In genomic region chr3:107428051-107428858, GRCh38 we compare ENCODE assay signal across 27 cellular contexts. TPM values are rescaled to one million over a fixed set of nuclear protein-coding genes. Genes with fewer than 3 reads are reported as not detected.
DNase-seq lines count a peak whose midpoint lies in the region; ATAC-seq and TF ChIP-seq lines count a peak whose summit lies in the region.
"Had no signal": no experiment of that assay in that cellular context is flagged by ENCODE, and none has a peak within 500 bp of the region (broad histone marks: within the 10 kb centered on the region; RNA-seq: fewer than 3 reads in every experiment).

No MANE protein-coding gene starts in this region.

- H3K9me3 Mint-ChIP-seq in central memory CD8-positive, alpha-beta T cell = no peaks in the 10 kb centered on the region
- H3K9me3 Mint-ChIP-seq in naive B cell (no peaks in the 10 kb centered on the region), WTC11 (no peaks in the 10 kb centered on the region)
- H3K9me3 Mint-ChIP-seq: activated naive CD8-positive, alpha-beta T cell treated with anti-CD3 and anti-CD28 coated beads, Interleukin-2, amount 10 ng/mL, durations not matched to agents 7 days and 5 days; activated T-helper 2 cell treated with anti-CD3 and anti-CD28 coated beads, Interferon-gamma antibody, Interleukin-2, Interleukin-4, amounts not matched to agents 10 μg/mL and 5 μg/mL and 100 μg/mL, durations not matched to agents 14 hours and 24 hours and 36 hours; T-helper 2 cell treated with Interferon-gamma antibody and Interleukin-4, amounts not matched to agents 5 μg/mL and 100 μg/mL, for 36 hours had no signal

- H3K9me3 ChIP-seq in left ventricle myocardium inferior (replicated peaks) (no peaks in the 10 kb centered on the region), right atrium auricular region (no peaks in the 10 kb centered on the region)
- H3K9me3 ChIP-seq: BE2C, body of pancreas, tibial nerve had no signal

- CTCF ChIA-PET in WTC11 (lab: Charles Lee) = interaction anchor here (0.6 to 4.4 kb wide), 11 partner anchors 18 to 309 kb away, joined by 3 to 64 read pairs (median 7); no protein-coding TSS in a partner anchor

- no peak overlapping the region for H3K4me3 Mint-ChIP-seq in central memory CD8-positive, alpha-beta T cell
- H3K4me3 Mint-ChIP-seq in naive B cell (peak overlapping the region in 7 of 8 donors; percentile 6 to 87 (median 42)), WTC11 (no peak overlapping the region)
- H3K4me3 Mint-ChIP-seq: activated naive CD8-positive, alpha-beta T cell treated with anti-CD3 and anti-CD28 coated beads, Interleukin-2, amount 10 ng/mL, durations not matched to agents 7 days and 5 days; T-helper 2 cell treated with Interferon-gamma antibody and Interleukin-4, amounts not matched to agents 5 μg/mL and 100 μg/mL, for 36 hours had no signal

- peaks cover 17% of the 10 kb centered on the region for H3K4me1 Mint-ChIP-seq in central memory CD8-positive, alpha-beta T cell
- H3K4me1 Mint-ChIP-seq in naive B cell (peaks cover 25 to 59% (median 49%) of the 10 kb centered on the region in 3 donors), WTC11 (peaks cover 15% of the 10 kb centered on the region)

- no peak overlapping the region for H3K4me3 ChIP-seq in left ventricle myocardium inferior
- H3K4me3 ChIP-seq in right atrium auricular region = no peak overlapping the region
- H3K4me3 ChIP-seq: body of pancreas had no signal

- H3K36me3 ChIP-seq in left ventricle myocardium inferior (no peaks in the 10 kb centered on the region), right atrium auricular region (no peaks in the 10 kb centered on the region)
- H3K36me3 ChIP-seq: BE2C, tibial nerve, WERI-Rb-1 had no signal

- H3K27ac ChIP-seq in left ventricle myocardium inferior (replicated peaks) = peak overlapping the region; percentile 96
- H3K27ac ChIP-seq in right atrium auricular region = no peak overlapping the region
- H3K27ac ChIP-seq: body of pancreas, WERI-Rb-1 had no signal

- intact Hi-C loops in left ventricle myocardium inferior (cut with micrococcal nuclease) = loop anchor here (10.0 kb wide), 1 partner anchor 153 kb away; no protein-coding TSS in a partner anchor

- no peak for DNase-seq in left ventricle myocardium inferior
- no peak for DNase-seq in right atrium auricular region (ENCODE audit: low spot score)
- no peak for DNase-seq in central memory CD8-positive, alpha-beta T cell (ENCODE audit: low spot score in 2 of 2)
- DNase-seq in naive B cell = peak; percentile 21
- DNase-seq in WTC11 (ENCODE audit: low spot score) = no peak
- no peak for DNase-seq in H4 (ENCODE audit: low spot score)
- DNase-seq: activated CD4-positive, alpha-beta T cell treated with anti-CD3 and anti-CD28 coated beads, Interleukin-2, amount 50 U/mL, for 4 hours; activated CD8-positive, alpha-beta memory T cell treated with anti-CD3 and anti-CD28 coated beads, Interleukin-2, amount 50 U/mL, for 48 hours; activated naive CD8-positive, alpha-beta T cell treated with anti-CD3 and anti-CD28 coated beads, Interleukin-2, amount 10 ng/mL, durations not matched to agents 7 days and 5 days; BE2C; body of pancreas; DMS79 treated with DMSO at 0.1 percent for 48 hours; left cardiac atrium; NCI-H1417 treated with DMSO at 0.1 percent for 48 hours; NCI-H2107; NCI-H524; occipital lobe; stimulated activated CD4-positive, alpha-beta T cell treated with anti-CD3 and anti-CD28 coated beads, Interleukin-4, amount 100 ng/mL, for 4 hours; stimulated activated naive CD8-positive, alpha-beta T cell treated with anti-CD3 and anti-CD28 coated beads, Interleukin-15, Interleukin-2, amounts not matched to agents 100 U/mL and 50 U/mL, for 24 hours; WERI-Rb-1 had no signal

- H3K36me3 Mint-ChIP-seq in central memory CD8-positive, alpha-beta T cell (ENCODE audit: insufficient read depth) = peaks cover 2% of the 10 kb centered on the region
- H3K36me3 Mint-ChIP-seq in naive B cell = no peaks in the 10 kb centered on the region
- H3K36me3 Mint-ChIP-seq in WTC11 = no peaks in the 10 kb centered on the region

- no peak for TF ChIP-seq CTCF in left ventricle myocardium inferior (IDR thresholded peaks at IDR 0.05; ENCODE audit: borderline replicate concordance)
- TF ChIP-seq CTCF in right atrium auricular region (IDR thresholded peaks at IDR 0.05) = no peak
- no peak for TF ChIP-seq CTCF in WTC11 (IDR thresholded peaks at IDR 0.05)

- POLR2A ChIA-PET in WTC11 (lab: Charles Lee) = no interaction called here

- H3K27me3 ChIP-seq in left ventricle myocardium inferior (ENCODE audit: low read depth) (no peaks in the 10 kb centered on the region), right atrium auricular region (no peaks in the 10 kb centered on the region)
- H3K27me3 ChIP-seq: BE2C, body of pancreas, tibial nerve had no signal

- no peaks in the 10 kb centered on the region for H3K27me3 Mint-ChIP-seq in central memory CD8-positive, alpha-beta T cell
- H3K27me3 Mint-ChIP-seq in naive B cell (no peaks in the 10 kb centered on the region), WTC11 (ENCODE audit: low read depth) (peaks cover 22% of the 10 kb centered on the region)

- peak overlapping the region; percentile 16 for H3K27ac Mint-ChIP-seq in central memory CD8-positive, alpha-beta T cell (ENCODE audit: low read depth)
- H3K27ac Mint-ChIP-seq in naive B cell = peak overlapping the region in 2 of 6 donors; percentile 35 to 38
- no peak overlapping the region for H3K27ac Mint-ChIP-seq in WTC11
- H3K27ac Mint-ChIP-seq: activated naive CD8-positive, alpha-beta T cell treated with anti-CD3 and anti-CD28 coated beads, Interleukin-2, amount 10 ng/mL, durations not matched to agents 7 days and 5 days; activated T-helper 2 cell treated with anti-CD3 and anti-CD28 coated beads, Interferon-gamma antibody, Interleukin-2, Interleukin-4, amounts not matched to agents 10 μg/mL and 5 μg/mL and 100 μg/mL, durations not matched to agents 14 hours and 24 hours and 36 hours; T-helper 2 cell treated with Interferon-gamma antibody and Interleukin-4, amounts not matched to agents 5 μg/mL and 100 μg/mL, for 36 hours had no signal

- peaks cover 25% of the 10 kb centered on the region for H3K4me1 ChIP-seq in left ventricle myocardium inferior
- peaks cover 0 to 10% of the 10 kb centered on the region in 2 donors for H3K4me1 ChIP-seq in right atrium auricular region
- H3K4me1 ChIP-seq: BE2C had no signal

- no peak for ATAC-seq in central memory CD8-positive, alpha-beta T cell (replicated peaks; ENCODE audit: extremely low read depth, poor library complexity, severe bottlenecking)
- ATAC-seq in naive B cell (ENCODE audit: low read depth in 2 of 2) (peak in 1 of 2 donors; percentile 15), GM19324 (IDR thresholded peaks at IDR 0.05; ENCODE audit: low FRiP score, unreplicated experiment) (no peak), HG03520 (IDR thresholded peaks at IDR 0.05; ENCODE audit: unreplicated experiment) (no peak), WTC11 (no peak)
- ATAC-seq: body of pancreas; left cardiac atrium; SK-N-SH treated with all-trans-retinoic acid at 6 μM for 48 hours; stimulated activated naive CD8-positive, alpha-beta T cell treated with anti-CD3 and anti-CD28 coated beads, Interleukin-15, Interleukin-2, amounts not matched to agents 100 U/mL and 50 U/mL, for 24 hours had no signal

TF ChIP-seq in WTC11, 78 proteins besides CTCF, POLR2A, EP300 and RAD21 (continues in another document):
- no peak for TF ChIP-seq OVOL2 (CRISPR knock-in tag; IDR thresholded peaks at IDR 0.05; ENCODE audit: borderline replicate concordance)
- TF ChIP-seq NFE2L1 (CRISPR knock-in tag; IDR thresholded peaks at IDR 0.05) = no peak
- TF ChIP-seq, protein P1, sequence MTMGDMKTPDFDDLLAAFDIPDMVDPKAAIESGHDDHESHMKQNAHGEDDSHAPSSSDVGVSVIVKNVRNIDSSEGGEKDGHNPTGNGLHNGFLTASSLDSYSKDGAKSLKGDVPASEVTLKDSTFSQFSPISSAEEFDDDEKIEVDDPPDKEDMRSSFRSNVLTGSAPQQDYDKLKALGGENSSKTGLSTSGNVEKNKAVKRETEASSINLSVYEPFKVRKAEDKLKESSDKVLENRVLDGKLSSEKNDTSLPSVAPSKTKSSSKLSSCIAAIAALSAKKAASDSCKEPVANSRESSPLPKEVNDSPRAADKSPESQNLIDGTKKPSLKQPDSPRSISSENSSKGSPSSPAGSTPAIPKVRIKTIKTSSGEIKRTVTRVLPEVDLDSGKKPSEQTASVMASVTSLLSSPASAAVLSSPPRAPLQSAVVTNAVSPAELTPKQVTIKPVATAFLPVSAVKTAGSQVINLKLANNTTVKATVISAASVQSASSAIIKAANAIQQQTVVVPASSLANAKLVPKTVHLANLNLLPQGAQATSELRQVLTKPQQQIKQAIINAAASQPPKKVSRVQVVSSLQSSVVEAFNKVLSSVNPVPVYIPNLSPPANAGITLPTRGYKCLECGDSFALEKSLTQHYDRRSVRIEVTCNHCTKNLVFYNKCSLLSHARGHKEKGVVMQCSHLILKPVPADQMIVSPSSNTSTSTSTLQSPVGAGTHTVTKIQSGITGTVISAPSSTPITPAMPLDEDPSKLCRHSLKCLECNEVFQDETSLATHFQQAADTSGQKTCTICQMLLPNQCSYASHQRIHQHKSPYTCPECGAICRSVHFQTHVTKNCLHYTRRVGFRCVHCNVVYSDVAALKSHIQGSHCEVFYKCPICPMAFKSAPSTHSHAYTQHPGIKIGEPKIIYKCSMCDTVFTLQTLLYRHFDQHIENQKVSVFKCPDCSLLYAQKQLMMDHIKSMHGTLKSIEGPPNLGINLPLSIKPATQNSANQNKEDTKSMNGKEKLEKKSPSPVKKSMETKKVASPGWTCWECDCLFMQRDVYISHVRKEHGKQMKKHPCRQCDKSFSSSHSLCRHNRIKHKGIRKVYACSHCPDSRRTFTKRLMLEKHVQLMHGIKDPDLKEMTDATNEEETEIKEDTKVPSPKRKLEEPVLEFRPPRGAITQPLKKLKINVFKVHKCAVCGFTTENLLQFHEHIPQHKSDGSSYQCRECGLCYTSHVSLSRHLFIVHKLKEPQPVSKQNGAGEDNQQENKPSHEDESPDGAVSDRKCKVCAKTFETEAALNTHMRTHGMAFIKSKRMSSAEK (CRISPR knock-in tag; IDR thresholded peaks at IDR 0.05; ENCODE audit: borderline replicate concordance) = no peak
- TF ChIP-seq NR2C2 (CRISPR knock-in tag; IDR thresholded peaks at IDR 0.05) = no peak
- TF ChIP-seq ZNF396 (CRISPR knock-in tag; IDR thresholded peaks at IDR 0.05; ENCODE audit: borderline replicate concordance) = no peak
- no peak for TF ChIP-seq RELA (CRISPR knock-in tag; IDR thresholded peaks at IDR 0.05; ENCODE audit: borderline replicate concordance)
- TF ChIP-seq, protein P2, sequence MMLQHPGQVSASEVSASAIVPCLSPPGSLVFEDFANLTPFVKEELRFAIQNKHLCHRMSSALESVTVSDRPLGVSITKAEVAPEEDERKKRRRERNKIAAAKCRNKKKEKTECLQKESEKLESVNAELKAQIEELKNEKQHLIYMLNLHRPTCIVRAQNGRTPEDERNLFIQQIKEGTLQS (CRISPR knock-in tag; conservative IDR thresholded peaks at IDR 0.05) = no peak
- TF ChIP-seq NFYB (CRISPR knock-in tag; conservative IDR thresholded peaks at IDR 0.05; ENCODE audit: low read depth) = no peak
- no peak for TF ChIP-seq SOX15 (CRISPR knock-in tag; IDR thresholded peaks at IDR 0.05)

RNA-seq across cellular contexts. Expression of gene CCDC54, which starts 51.0 kb away (rescaled TPM):
- total RNA-seq in left ventricle myocardium inferior (not detected), right atrium auricular region (not detected), WTC11 (2021) (not detected in 3 replicates)
- under 1 TPM in 1 of 6 donors, not detected in 5; 0.29 TPM for polyA plus RNA-seq in naive B cell (ENCODE audit: low read depth in 6 of 6)
- total RNA-seq in H4 (2014; rRNA removed; shearing (Covaris generic)) = not detected in 2 replicates
- total RNA-seq: activated naive CD8-positive, alpha-beta T cell treated with anti-CD3 and anti-CD28 coated beads, Interleukin-2, amount 10 ng/mL, durations not matched to agents 7 days and 5 days; activated T-helper 2 cell treated with anti-CD3 and anti-CD28 coated beads, Interferon-gamma antibody, Interleukin-2, Interleukin-4, amounts not matched to agents 10 μg/mL and 5 μg/mL and 100 μg/mL, durations not matched to agents 14 hours and 24 hours and 36 hours; body of pancreas; left cardiac atrium; M059J; tibial nerve had no signal

Comparison
In these comparisons a context has a peak if more than half of its experiments do, and no peak if none do; other contexts are left out.
1. H3K4me3 Mint-ChIP-seq: peak in naive B cell (7 of 8); none in central memory CD8-positive, alpha-beta T cell (single experiment) and WTC11 (single experiment).